1 cellular context compared by ENCODE assay signal in genomic region chr3:126979076-126979628, GRCh38.
TF ChIP-seq lines count a peak whose summit lies in the region.

No MANE protein-coding gene starts in this region.

TF ChIP-seq in HepG2, 621 proteins besides CTCF, POLR2A, EP300 and RAD21 (continued from another document):
- TF ChIP-seq, protein P1, sequence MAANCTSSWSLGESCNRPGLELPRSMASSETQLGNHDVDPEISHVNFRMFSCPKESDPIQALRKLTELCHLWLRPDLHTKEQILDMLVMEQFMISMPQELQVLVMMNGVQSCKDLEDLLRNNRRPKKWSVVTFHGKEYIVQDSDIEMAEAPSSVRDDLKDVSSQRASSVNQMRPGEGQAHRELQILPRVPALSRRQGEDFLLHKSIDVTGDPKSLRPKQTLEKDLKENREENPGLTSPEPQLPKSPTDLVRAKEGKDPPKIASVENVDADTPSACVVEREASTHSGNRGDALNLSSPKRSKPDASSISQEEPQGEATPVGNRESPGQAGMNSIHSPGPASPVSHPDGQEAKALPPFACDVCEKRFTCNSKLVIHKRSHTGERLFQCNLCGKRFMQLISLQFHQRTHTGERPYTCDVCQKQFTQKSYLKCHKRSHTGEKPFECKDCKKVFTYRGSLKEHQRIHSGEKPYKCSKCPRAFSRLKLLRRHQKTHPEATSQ (CRISPR knock-in tag; IDR thresholded peaks at IDR 0.05; ENCODE audit: borderline replicate concordance), result no peak
- peak; percentile 33; the same call in 1 of the 2 replicates for TF ChIP-seq ETV5 (CRISPR knock-in tag; IDR thresholded peaks at IDR 0.05; ENCODE audit: borderline replicate concordance)
- TF ChIP-seq UBTF (CRISPR knock-in tag; IDR thresholded peaks at IDR 0.05), result no peak
- no peak for TF ChIP-seq THYN1 (CRISPR knock-in tag; IDR thresholded peaks at IDR 0.05; ENCODE audit: borderline replicate concordance, low read depth)
- TF ChIP-seq RCOR2 (CRISPR knock-in tag; IDR thresholded peaks at IDR 0.05), result no peak
- TF ChIP-seq, protein P2, sequence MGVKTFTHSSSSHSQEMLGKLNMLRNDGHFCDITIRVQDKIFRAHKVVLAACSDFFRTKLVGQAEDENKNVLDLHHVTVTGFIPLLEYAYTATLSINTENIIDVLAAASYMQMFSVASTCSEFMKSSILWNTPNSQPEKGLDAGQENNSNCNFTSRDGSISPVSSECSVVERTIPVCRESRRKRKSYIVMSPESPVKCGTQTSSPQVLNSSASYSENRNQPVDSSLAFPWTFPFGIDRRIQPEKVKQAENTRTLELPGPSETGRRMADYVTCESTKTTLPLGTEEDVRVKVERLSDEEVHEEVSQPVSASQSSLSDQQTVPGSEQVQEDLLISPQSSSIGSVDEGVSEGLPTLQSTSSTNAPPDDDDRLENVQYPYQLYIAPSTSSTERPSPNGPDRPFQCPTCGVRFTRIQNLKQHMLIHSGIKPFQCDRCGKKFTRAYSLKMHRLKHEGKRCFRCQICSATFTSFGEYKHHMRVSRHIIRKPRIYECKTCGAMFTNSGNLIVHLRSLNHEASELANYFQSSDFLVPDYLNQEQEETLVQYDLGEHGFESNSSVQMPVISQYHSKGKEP (CRISPR knock-in tag; IDR thresholded peaks at IDR 0.05), result no peak
- TF ChIP-seq SAFB2 (CRISPR knock-in tag; IDR thresholded peaks at IDR 0.05; ENCODE audit: borderline replicate concordance, low read depth), result no peak
